In the genomic region with DNA sequence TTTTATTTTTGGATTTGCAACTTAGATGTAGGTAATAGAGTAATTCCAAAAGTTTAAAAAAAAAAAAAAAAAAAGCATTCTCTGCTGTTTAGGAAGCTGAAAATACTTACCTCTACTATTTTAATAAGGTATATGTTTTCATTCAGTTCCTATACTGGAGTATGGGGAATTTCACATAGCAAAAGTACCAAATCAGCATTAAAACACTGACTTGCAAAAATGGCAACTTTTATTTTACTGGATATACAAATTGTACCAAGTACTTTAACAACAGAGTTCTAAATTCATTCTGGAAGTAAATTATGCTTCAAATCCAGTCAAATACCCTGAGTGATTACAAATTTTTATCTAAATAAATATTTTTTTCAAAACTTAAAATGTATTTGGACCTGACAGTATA, we compare ENCODE assay signal across 18 cellular contexts.
DNase-seq lines count a peak whose midpoint lies in the region; ATAC-seq, FAIRE-seq and TF ChIP-seq lines count a peak whose summit lies in the region.
"Had no signal": no experiment of that assay in that cellular context is flagged by ENCODE, and none has a peak within 500 bp of the region (broad histone marks: within the 10 kb centered on the region; RNA-seq: fewer than 3 reads in every experiment).

No MANE protein-coding gene starts in this region.

- H3K9me3 Mint-ChIP-seq in memory B cell = no peaks in the 10 kb centered on the region
- H3K9me3 Mint-ChIP-seq: activated CD4-positive, alpha-beta T cell treated with anti-CD3 and anti-CD28 coated beads, Interleukin-2, amount 10 ng/mL, durations not matched to agents 24 days and 14 days; activated T-cell treated with anti-CD3 and anti-CD28 coated beads, Interleukin-2, amount 50 U/mL, for 4 hours had no signal

- peak overlapping the region; percentile 97 for H3K27ac Mint-ChIP-seq in memory B cell
- H3K27ac Mint-ChIP-seq: activated CD4-positive, alpha-beta T cell treated with anti-CD3 and anti-CD28 coated beads, Interleukin-2, amount 10 ng/mL, durations not matched to agents 24 days and 14 days had no signal

- H3K9me1 ChIP-seq in K562 (ENCODE audit: control insufficient read depth, insufficient read depth, low read length) = no peaks in the 10 kb centered on the region

- H3K36me3 ChIP-seq in heart left ventricle = no peaks in the 10 kb centered on the region
- H3K36me3 ChIP-seq in K562 (ENCODE audit: control insufficient read depth, insufficient read depth, low read length) = no peaks in the 10 kb centered on the region
- H3K36me3 ChIP-seq in thoracic aorta = no peaks in the 10 kb centered on the region
- H3K36me3 ChIP-seq: adrenal gland, colonic mucosa had no signal

- in situ Hi-C loops in K562 (cut with MboI) = no loop called here

- peaks cover 18% of the 10 kb centered on the region for H3K4me1 Mint-ChIP-seq in memory B cell

- H3K79me2 ChIP-seq in K562 (ENCODE audit: control insufficient read depth, insufficient read depth, low read length) = no peaks in the 10 kb centered on the region; the same call in 2 of the 3 replicates

- DNase-seq in heart left ventricle (no peak), left cardiac atrium (no peak), K562 (ENCODE audit: extremely low read depth in 1 of 4, low spot score in 3 of 4) (no peak), memory B cell (ENCODE audit: low spot score in 2 of 2) (no peak), thoracic aorta (ENCODE audit: low spot score) (no peak), medulla oblongata (ENCODE audit: extremely low spot score) (no peak), urothelium cell line (ENCODE audit: low spot score) (no peak)
- DNase-seq: 8988T; activated CD4-positive, alpha-beta T cell treated with anti-CD3 and anti-CD28 coated beads, Interleukin-2, amount 10 ng/mL, durations not matched to agents 24 days and 14 days; activated T-cell treated with anti-CD3 and anti-CD28 coated beads, Interleukin-2, amount 50 U/mL, for 4 hours; Caco-2; colonic mucosa; foreskin keratinocyte; NCI-H1092; NCI-H345 had no signal

- H3K4me1 ChIP-seq in heart left ventricle (peaks cover 0 to 64% (median 23%) of the 10 kb centered on the region in 12 donors), K562 (replicated peaks in 1 of 2; ENCODE audit: control insufficient read depth in 2 of 2, insufficient read depth in 2 of 2, low read length in 2 of 2) (peaks cover 0 to 5% of the 10 kb centered on the region in 2 experiments; a peak in 1 of 5 replicates), thoracic aorta (ENCODE audit: control insufficient read depth in 1 of 2, low read depth in 2 of 2) (peaks cover 14 to 20% of the 10 kb centered on the region in 2 donors)
- H3K4me1 ChIP-seq: colonic mucosa had no signal

- H3K36me3 Mint-ChIP-seq in memory B cell = no peaks in the 10 kb centered on the region

- no TSS peak for BruUV-seq in K562 (replicated peaks; lab: Mats Ljungman, UMichigan)

- no peak overlapping the region for H2AFZ ChIP-seq in K562 (ENCODE audit: low read depth, low read length)

- TF ChIP-seq CTCF in heart left ventricle (IDR thresholded peaks at IDR 0.05) = no peak
- TF ChIP-seq CTCF in K562 (IDR thresholded peaks at IDR 0.05 in 2 of 3, conservative IDR thresholded peaks at IDR 0.05 in 1 of 3; ENCODE audit: insufficient read depth in 2 of 3, low read depth in 1 of 3, low read length in 3 of 3) = no peak
- TF ChIP-seq CTCF in thoracic aorta (IDR thresholded peaks at IDR 0.05) = no peak

- H3K4me3 ChIP-seq in heart left ventricle (peak overlapping the region in 5 of 12 donors; percentile 34 to 50 (median 39)), K562 (no peak overlapping the region), thoracic aorta (peak overlapping the region; percentile 59)
- H3K4me3 ChIP-seq: adrenal gland, colonic mucosa had no signal

- no peak overlapping the region for H3K9ac ChIP-seq in K562 (ENCODE audit: insufficient read depth in 1 of 2, low read depth in 2 of 2, low read length in 2 of 2)

- H3K4me2 ChIP-seq in K562 (ENCODE audit: insufficient read depth, low read length) = no peak overlapping the region

- peak overlapping the region; percentile 74 for H3K4me3 Mint-ChIP-seq in memory B cell
- H3K4me3 Mint-ChIP-seq: activated CD4-positive, alpha-beta T cell treated with anti-CD3 and anti-CD28 coated beads, Interleukin-2, amount 10 ng/mL, durations not matched to agents 24 days and 14 days; activated T-cell treated with anti-CD3 and anti-CD28 coated beads, Interleukin-2, amount 50 U/mL, for 4 hours had no signal

- TF ChIP-seq RAD21 in K562 (CRISPR knock-in tag; conservative IDR thresholded peaks at IDR 0.05 in 1 of 2, IDR thresholded peaks at IDR 0.05 in 1 of 2) = no peak

- POLR2A ChIA-PET in K562 (lab: Yijun Ruan, JAX) = no interaction called here

- H3K27me3 ChIP-seq in heart left ventricle (no peaks in the 10 kb centered on the region), K562 (ENCODE audit: control insufficient read depth in 2 of 2, insufficient read depth in 2 of 2, low read length in 2 of 2) (no peaks in the 10 kb centered on the region), thoracic aorta (replicated peaks; ENCODE audit: insufficient read depth) (no peaks in the 10 kb centered on the region)
- H3K27me3 ChIP-seq: adrenal gland, colonic mucosa, foreskin keratinocyte had no signal

- no peak for ATAC-seq in heart left ventricle
- no peak for ATAC-seq in left cardiac atrium
- no peak for ATAC-seq in K562
- ATAC-seq in memory B cell (ENCODE audit: low read depth) = no peak
- ATAC-seq in thoracic aorta (ENCODE audit: insufficient number of reproducible peaks, low FRiP score, low read depth) = no peak
- no peak for ATAC-seq in GM19023 (IDR thresholded peaks at IDR 0.05; ENCODE audit: unreplicated experiment)
- ATAC-seq: activated T-cell treated with anti-CD3 and anti-CD28 coated beads, Interleukin-2, amount 50 U/mL, for 4 hours; foreskin keratinocyte; HCT116 had no signal

- intact Hi-C loops in heart left ventricle (cut with DNase I) = loop anchor here in 3 of 10 donors (2.0 to 10.0 kb wide), 8 partner anchors 76 to 276 kb away; a partner anchor contains a TSS
- intact Hi-C loops in left cardiac atrium (cut with DNase I) = loop anchor here in 1 of 2 donors (10.0 kb wide), 1 partner anchor 74 kb away; a partner anchor contains a TSS
- intact Hi-C loops in K562 (cut with micrococcal nuclease) = no loop called here

- TF ChIP-seq EP300 in K562 (IDR thresholded peaks at IDR 0.05; ENCODE audit: low read length) = no peak

- no peaks in the 10 kb centered on the region for H3K27me3 Mint-ChIP-seq in memory B cell
- H3K27me3 Mint-ChIP-seq: activated CD4-positive, alpha-beta T cell treated with anti-CD3 and anti-CD28 coated beads, Interleukin-2, amount 10 ng/mL, durations not matched to agents 24 days and 14 days had no signal

- FAIRE-seq in K562 (lab: Jason Lieb, UNC) = no peak
- FAIRE-seq in urothelium cell line (lab: Jason Lieb, UNC) = no peak

- no peaks in the 10 kb centered on the region for H3K9me3 ChIP-seq in heart left ventricle
- H3K9me3 ChIP-seq in K562 (replicated peaks; ENCODE audit: control insufficient read depth, insufficient read depth, low read depth, low read length) = no peaks in the 10 kb centered on the region
- H3K9me3 ChIP-seq in thoracic aorta = no peaks in the 10 kb centered on the region
- H3K9me3 ChIP-seq: adrenal gland, Caco-2, colonic mucosa had no signal

- CTCF ChIA-PET in K562 (lab: Yijun Ruan, JAX; ENCODE audit: low intra/inter-chr PET ratio) = no interaction called here

- TF ChIP-seq POLR2A in heart left ventricle (IDR thresholded peaks at IDR 0.05) (no peak), K562 (conservative IDR thresholded peaks at IDR 0.05) (no peak)

- no peaks in the 10 kb centered on the region for H4K20me1 ChIP-seq in K562 (replicated peaks; ENCODE audit: control insufficient read depth, insufficient read depth, low read length)

- peak overlapping the region; percentile 1 to 94 (median 86) for H3K27ac ChIP-seq in heart left ventricle
- H3K27ac ChIP-seq in K562 (ENCODE audit: extremely low read depth, low read depth, low read length) = no peak overlapping the region
- peak overlapping the region in 1 of 2 donors; percentile 71 for H3K27ac ChIP-seq in thoracic aorta
- H3K27ac ChIP-seq: foreskin keratinocyte had no signal

TF ChIP-seq in K562, 482 proteins besides CTCF, POLR2A, EP300 and RAD21 (continues in another document):
- TF ChIP-seq BRF1 (IDR thresholded peaks at IDR 0.05; ENCODE audit: borderline replicate concordance, extremely low read depth, insufficient read length) (no peak), HNRNPLL (IDR thresholded peaks at IDR 0.05; ENCODE audit: low read depth, low read length, poor library complexity, severe bottlenecking) (no peak), SMARCA5 (IDR thresholded peaks at IDR 0.05) (no peak), C11orf30 (IDR thresholded peaks at IDR 0.05; ENCODE audit: low read depth) (peak; percentile 47; the same call in 1 of the 2 replicates)
- TF ChIP-seq, protein P1, sequence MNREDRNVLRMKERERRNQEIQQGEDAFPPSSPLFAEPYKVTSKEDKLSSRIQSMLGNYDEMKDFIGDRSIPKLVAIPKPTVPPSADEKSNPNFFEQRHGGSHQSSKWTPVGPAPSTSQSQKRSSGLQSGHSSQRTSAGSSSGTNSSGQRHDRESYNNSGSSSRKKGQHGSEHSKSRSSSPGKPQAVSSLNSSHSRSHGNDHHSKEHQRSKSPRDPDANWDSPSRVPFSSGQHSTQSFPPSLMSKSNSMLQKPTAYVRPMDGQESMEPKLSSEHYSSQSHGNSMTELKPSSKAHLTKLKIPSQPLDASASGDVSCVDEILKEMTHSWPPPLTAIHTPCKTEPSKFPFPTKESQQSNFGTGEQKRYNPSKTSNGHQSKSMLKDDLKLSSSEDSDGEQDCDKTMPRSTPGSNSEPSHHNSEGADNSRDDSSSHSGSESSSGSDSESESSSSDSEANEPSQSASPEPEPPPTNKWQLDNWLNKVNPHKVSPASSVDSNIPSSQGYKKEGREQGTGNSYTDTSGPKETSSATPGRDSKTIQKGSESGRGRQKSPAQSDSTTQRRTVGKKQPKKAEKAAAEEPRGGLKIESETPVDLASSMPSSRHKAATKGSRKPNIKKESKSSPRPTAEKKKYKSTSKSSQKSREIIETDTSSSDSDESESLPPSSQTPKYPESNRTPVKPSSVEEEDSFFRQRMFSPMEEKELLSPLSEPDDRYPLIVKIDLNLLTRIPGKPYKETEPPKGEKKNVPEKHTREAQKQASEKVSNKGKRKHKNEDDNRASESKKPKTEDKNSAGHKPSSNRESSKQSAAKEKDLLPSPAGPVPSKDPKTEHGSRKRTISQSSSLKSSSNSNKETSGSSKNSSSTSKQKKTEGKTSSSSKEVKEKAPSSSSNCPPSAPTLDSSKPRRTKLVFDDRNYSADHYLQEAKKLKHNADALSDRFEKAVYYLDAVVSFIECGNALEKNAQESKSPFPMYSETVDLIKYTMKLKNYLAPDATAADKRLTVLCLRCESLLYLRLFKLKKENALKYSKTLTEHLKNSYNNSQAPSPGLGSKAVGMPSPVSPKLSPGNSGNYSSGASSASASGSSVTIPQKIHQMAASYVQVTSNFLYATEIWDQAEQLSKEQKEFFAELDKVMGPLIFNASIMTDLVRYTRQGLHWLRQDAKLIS (CRISPR knock-in tag; IDR thresholded peaks at IDR 0.05) = no peak
